ENCODE assay signal across 14 cellular contexts in the genomic region with DNA sequence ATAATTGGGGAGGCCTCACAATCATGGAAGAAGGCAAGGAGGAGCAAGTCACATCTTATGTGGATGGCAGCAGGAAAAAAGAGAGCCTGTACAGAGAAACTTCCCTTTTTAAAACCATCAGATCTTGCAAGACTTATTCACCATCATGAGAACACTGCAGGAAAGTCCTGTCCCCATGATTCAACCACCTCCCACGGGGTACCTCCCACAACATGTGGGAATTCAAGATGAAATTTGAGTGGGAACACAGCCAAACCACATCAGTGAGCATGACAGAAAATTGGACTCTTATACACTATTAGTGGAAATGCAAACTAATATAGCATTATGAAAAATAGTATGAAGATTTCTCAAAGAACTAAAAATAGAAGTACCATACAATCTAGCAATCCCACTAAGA.
DNase-seq lines count a peak whose midpoint lies in the region; ATAC-seq and TF ChIP-seq lines count a peak whose summit lies in the region.
"Had no signal": no experiment of that assay in that cellular context is flagged by ENCODE, and none has a peak within 500 bp of the region (broad histone marks: within the 10 kb centered on the region; RNA-seq: fewer than 3 reads in every experiment).

No MANE protein-coding gene starts in this region.

- no peaks in the 10 kb centered on the region for H4K20me1 ChIP-seq in mammary epithelial cell (ENCODE audit: insufficient read depth, low read length)

- H3K9me3 ChIP-seq in mammary epithelial cell (replicated peaks; ENCODE audit: insufficient read depth, low read length), result no peaks in the 10 kb centered on the region
- H3K9me3 ChIP-seq: esophagus squamous epithelium had no signal

- dilution Hi-C loops in mammary epithelial cell (cut with HindIII; ENCODE audit: low sequenced_read_pairs), result no loop called here

- BruUV-seq in mammary epithelial cell (replicated peaks; lab: Mats Ljungman, UMichigan), result no TSS peak

- H3K27me3 ChIP-seq in mammary epithelial cell (ENCODE audit: insufficient read depth, low read length), result no peaks in the 10 kb centered on the region
- no peaks in the 10 kb centered on the region for H3K27me3 ChIP-seq in kidney epithelial cell (ENCODE audit: control insufficient read depth, insufficient read depth, low read length)
- H3K27me3 ChIP-seq in H7 (ENCODE audit: control insufficient read depth, insufficient read depth, low read length), result no peaks in the 10 kb centered on the region
- H3K27me3 ChIP-seq: esophagus squamous epithelium had no signal

- intact Hi-C loops in mammary epithelial cell (cut with micrococcal nuclease), result no loop called here

- H3K27ac ChIP-seq in mammary epithelial cell (ENCODE audit: insufficient read depth, low read depth, low read length), result no peak overlapping the region
- H3K27ac ChIP-seq: esophagus squamous epithelium had no signal

- no peaks in the 10 kb centered on the region for H3K36me3 ChIP-seq in mammary epithelial cell (ENCODE audit: insufficient read depth, low read length)
- H3K36me3 ChIP-seq in kidney epithelial cell (ENCODE audit: control insufficient read depth, insufficient read depth, low read length), result no peaks in the 10 kb centered on the region
- H3K36me3 ChIP-seq in H7 (replicated peaks; ENCODE audit: control insufficient read depth, insufficient read depth, low read length), result no peaks in the 10 kb centered on the region
- H3K36me3 ChIP-seq: esophagus squamous epithelium had no signal

- no peaks in the 10 kb centered on the region for H3K9me3 Mint-ChIP-seq in endothelial cell (ENCODE audit: unreplicated experiment)

- H3K36me3 Mint-ChIP-seq in endothelial cell (ENCODE audit: low read depth, unreplicated experiment), result no peaks in the 10 kb centered on the region
- H3K36me3 Mint-ChIP-seq: activated naive CD4-positive, alpha-beta T cell treated with anti-CD3 and anti-CD28 coated beads, Interleukin-2, amount 50 U/mL, for 72 hours had no signal

- WGBS in mammary epithelial cell (ENCODE audit: low coverage, missing lambda C conversion rate), result 0% methylated on average over 1 of the region's 1 CpG

- H3K27ac Mint-ChIP-seq in endothelial cell (ENCODE audit: unreplicated experiment), result no peak overlapping the region
- H3K27ac Mint-ChIP-seq: activated naive CD4-positive, alpha-beta T cell treated with anti-CD3 and anti-CD28 coated beads, Interleukin-2, amount 50 U/mL, for 72 hours had no signal

- no peaks in the 10 kb centered on the region for H3K4me1 Mint-ChIP-seq in endothelial cell (ENCODE audit: unreplicated experiment)

- in situ Hi-C loops in mammary epithelial cell (cut with MboI; ENCODE audit: low sequenced_read_pairs in 2 of 2), result no loop called here

- ATAC-seq in GM18867 (IDR thresholded peaks at IDR 0.05; ENCODE audit: unreplicated experiment), result no peak
- ATAC-seq: activated CD4-positive, CD25-positive, alpha-beta regulatory T cell treated with anti-CD3 and anti-CD28 coated beads, Interleukin-2, amount 50 U/mL, for 24 hours; activated naive CD4-positive, alpha-beta T cell treated with anti-CD3 and anti-CD28 coated beads, Interleukin-2, amount 50 U/mL, for 72 hours had no signal

- CTCF ChIA-PET in mammary epithelial cell (lab: Charles Lee; ENCODE audit: low non-redundant PET), result no interaction called here

- H3K4me3 ChIP-seq in AG09309 (ENCODE audit: control insufficient read depth, low read depth, low read length), result no peak overlapping the region
- H3K4me3 ChIP-seq in mammary epithelial cell (replicated peaks in 1 of 3; ENCODE audit: insufficient read depth in 1 of 3, low read depth in 2 of 3, low read length in 3 of 3), result no peak overlapping the region
- no peak overlapping the region for H3K4me3 ChIP-seq in kidney epithelial cell (ENCODE audit: low read depth, low read length)
- H3K4me3 ChIP-seq in H7 (ENCODE audit: insufficient read depth, low read depth, low read length), result no peak overlapping the region
- H3K4me3 ChIP-seq: esophagus squamous epithelium had no signal

- TF ChIP-seq CTCF in AG09309 (IDR thresholded peaks at IDR 0.05; ENCODE audit: control insufficient read depth, insufficient read depth, low read depth, low read length, missing control alignments), result no peak
- TF ChIP-seq CTCF in mammary epithelial cell (conservative IDR thresholded peaks at IDR 0.05 in 1 of 2, IDR thresholded peaks at IDR 0.05 in 1 of 2; ENCODE audit: extremely low read depth in 1 of 2, insufficient read depth in 1 of 2, low read depth in 1 of 2, low read length in 2 of 2), result no peak
- TF ChIP-seq CTCF in kidney epithelial cell (IDR thresholded peaks at IDR 0.05; ENCODE audit: insufficient read depth, low read length, poor library complexity, severe bottlenecking), result no peak
- no peak for TF ChIP-seq CTCF in endothelial cell (IDR thresholded peaks at IDR 0.05; ENCODE audit: unreplicated experiment)

- DNase-seq in AG09309 (ENCODE audit: low read depth) (peak; percentile 29), LHCN-M2 (ENCODE audit: low read depth) (peak; percentile 79), mammary epithelial cell (peak; percentile 85), kidney epithelial cell (ENCODE audit: low read depth) (peak; percentile 39), NCI-H2196 treated with DMSO at 0.1 percent for 48 hours (lab: John Stamatoyannopoulos, UW; ENCODE audit: unreplicated experiment) (no peak), H7 (no peak), endothelial cell (ENCODE audit: low spot score) (no peak)
- DNase-seq: ACHN, esophagus squamous epithelium, NCI-H1417 treated with DMSO at 0.1 percent for 48 hours, T-helper 1 cell had no signal

- peaks cover 19% of the 10 kb centered on the region for H3K4me1 ChIP-seq in mammary epithelial cell (ENCODE audit: insufficient read depth, low read length)
- H3K4me1 ChIP-seq: esophagus squamous epithelium had no signal

- H3K4me2 ChIP-seq in mammary epithelial cell (ENCODE audit: insufficient read depth, low read depth, low read length), result peak overlapping the region; percentile 47

- no peaks in the 10 kb centered on the region for H3K79me2 ChIP-seq in mammary epithelial cell (ENCODE audit: insufficient read depth, low read length)

- H3K9ac ChIP-seq in mammary epithelial cell (ENCODE audit: insufficient read depth, low read length), result no peak overlapping the region

- H3K27me3 Mint-ChIP-seq in endothelial cell (ENCODE audit: unreplicated experiment), result peaks cover 2% of the 10 kb centered on the region

- no peak overlapping the region for H2AFZ ChIP-seq in mammary epithelial cell (ENCODE audit: low read depth, low read length)

- no peak overlapping the region for H3K4me3 Mint-ChIP-seq in endothelial cell (ENCODE audit: unreplicated experiment)

Comparison
In these comparisons a context has a peak if more than half of its experiments do, and no peak if none do; other contexts are left out.
1. DNase-seq: peak in AG09309 (single experiment), LHCN-M2 (single experiment), mammary epithelial cell (single experiment) and kidney epithelial cell (single experiment); none in NCI-H2196 treated with DMSO at 0.1 percent for 48 hours (single experiment), H7 (single experiment) and endothelial cell (single experiment).